In genomic region chrX:115579327-115579726, GRCh38 we compare ENCODE assay signal across 23 cellular contexts. TPM values are rescaled to one million over a fixed set of nuclear protein-coding genes. Genes with fewer than 3 reads are reported as not detected.
DNase-seq lines count a peak whose midpoint lies in the region; ATAC-seq, FAIRE-seq and TF ChIP-seq lines count a peak whose summit lies in the region.
"Had no signal": no experiment of that assay in that cellular context is flagged by ENCODE, and none has a peak within 500 bp of the region (broad histone marks: within the 10 kb centered on the region; RNA-seq: fewer than 3 reads in every experiment).

No MANE protein-coding gene starts in this region.

- intact Hi-C loops in pancreas (cut with DNase I) = no loop called here
- intact Hi-C loops in CD4-positive, alpha-beta memory T cell (cut with micrococcal nuclease) = no loop called here

- 91% methylated on average over 2 of the region's 2 CpGs for WGBS in A549 (ENCODE audit: missing lambda C conversion rate)
- WGBS in pancreas, 2 donors = 81 to 94% methylated on average over 2 of the region's 2 CpGs

- POLR2A ChIA-PET in A549 (lab: Yijun Ruan, JAX) = no interaction called here
- POLR2A ChIA-PET in CD4-positive, alpha-beta memory T cell (lab: Charles Lee; ENCODE audit: partially characterized antibody) = no interaction called here

- H3K4me3 ChIP-seq in A549 (no peak overlapping the region), BLaER1 (no peak overlapping the region), epithelial cell of esophagus (ENCODE audit: low read length) (no peak overlapping the region), pancreas (no peak overlapping the region), osteoblast (ENCODE audit: insufficient read depth, low read length) (no peak overlapping the region)
- H3K4me3 ChIP-seq in CD4-positive, alpha-beta memory T cell (ENCODE audit: low read length in 2 of 2) = no peak overlapping the region
- H3K4me3 ChIP-seq: HAP-1, MG63 had no signal

- FAIRE-seq in A549 (lab: Jason Lieb, UNC) (peak; percentile 18), pancreas (lab: Jason Lieb, UNC) (no peak)
- FAIRE-seq: GM19239 had no signal

- DNase-seq in A549 (ENCODE audit: low read depth in 1 of 2, low spot score in 1 of 2) = no peak
- DNase-seq in activated naive CD8-positive, alpha-beta T cell treated with anti-CD3 and anti-CD28 coated beads for 36 hours = peak; percentile 3
- DNase-seq in epithelial cell of esophagus (ENCODE audit: low read depth) = peak; percentile 45
- DNase-seq in pancreas = no peak
- no peak for DNase-seq in osteoblast (ENCODE audit: insufficient read length, low spot score, missing footprints)
- DNase-seq in CD4-positive, alpha-beta memory T cell = no peak
- no peak for DNase-seq in NCI-H2196 treated with DMSO at 0.1 percent for 48 hours (lab: John Stamatoyannopoulos, UW; ENCODE audit: unreplicated experiment)
- DNase-seq: COR-L47, DMS 273 treated with DMSO at 0.1 percent for 48 hours, DND-41, Karpas-422, MG63, NCI-H1048, NCI-H146, NCI-H2081 treated with DMSO at 0.1 percent for 48 hours, NCI-H748 treated with DMSO at 0.1 percent for 48 hours, RPMI8226, SIG-M5 had no signal

- H3K27ac Mint-ChIP-seq in activated naive CD8-positive, alpha-beta T cell treated with anti-CD3 and anti-CD28 coated beads for 36 hours = no peak overlapping the region
- peak overlapping the region in 1 of 7 donors; percentile 57 for H3K27ac Mint-ChIP-seq in CD4-positive, alpha-beta memory T cell
- H3K27ac Mint-ChIP-seq: IgD-negative memory B cell had no signal

- peaks cover 2% of the 10 kb centered on the region for H3K4me1 Mint-ChIP-seq in activated naive CD8-positive, alpha-beta T cell treated with anti-CD3 and anti-CD28 coated beads for 36 hours
- H3K4me1 Mint-ChIP-seq in CD4-positive, alpha-beta memory T cell = no peaks in the 10 kb centered on the region

- no peak for TF ChIP-seq RAD21 in A549 (conservative IDR thresholded peaks at IDR 0.05 in 1 of 2, IDR thresholded peaks at IDR 0.05 in 1 of 2)

- H3K9me3 Mint-ChIP-seq in activated naive CD8-positive, alpha-beta T cell treated with anti-CD3 and anti-CD28 coated beads for 36 hours = no peaks in the 10 kb centered on the region
- peaks cover 0 to 1% (median 0%) of the 10 kb centered on the region in 8 donors for H3K9me3 Mint-ChIP-seq in CD4-positive, alpha-beta memory T cell

- H3K9ac ChIP-seq in BLaER1 = no peak overlapping the region

- H3K36me3 Mint-ChIP-seq in activated naive CD8-positive, alpha-beta T cell treated with anti-CD3 and anti-CD28 coated beads for 36 hours = no peaks in the 10 kb centered on the region
- H3K36me3 Mint-ChIP-seq in CD4-positive, alpha-beta memory T cell = no peaks in the 10 kb centered on the region
- H3K36me3 Mint-ChIP-seq: IgD-negative memory B cell had no signal

- H3K4me1 ChIP-seq in A549 (peaks cover 46% of the 10 kb centered on the region), BLaER1 (peaks cover 42% of the 10 kb centered on the region), pancreas (peaks cover 0 to 4% (median 0%) of the 10 kb centered on the region in 3 donors), osteoblast (ENCODE audit: insufficient read depth, low read length) (peaks cover 32% of the 10 kb centered on the region)
- H3K4me1 ChIP-seq in CD4-positive, alpha-beta memory T cell (ENCODE audit: insufficient read depth, low read length) = no peaks in the 10 kb centered on the region

- H3K27me3 Mint-ChIP-seq in activated naive CD8-positive, alpha-beta T cell treated with anti-CD3 and anti-CD28 coated beads for 36 hours = no peaks in the 10 kb centered on the region
- no peaks in the 10 kb centered on the region for H3K27me3 Mint-ChIP-seq in CD4-positive, alpha-beta memory T cell

- H3K36me3 ChIP-seq in BLaER1 = peaks cover 29% of the 10 kb centered on the region; the same call in 1 of the 2 replicates
- no peaks in the 10 kb centered on the region for H3K36me3 ChIP-seq in pancreas
- peaks cover 13% of the 10 kb centered on the region for H3K36me3 ChIP-seq in osteoblast (ENCODE audit: insufficient read depth, low read length)
- no peaks in the 10 kb centered on the region for H3K36me3 ChIP-seq in CD4-positive, alpha-beta memory T cell (ENCODE audit: insufficient read depth, low read length)

- H4K20me1 ChIP-seq in BLaER1 (peaks cover 99% of the 10 kb centered on the region), osteoblast (ENCODE audit: insufficient read depth, low read length) (peaks cover 10% of the 10 kb centered on the region)

- CTCF ChIA-PET in A549 (lab: Yijun Ruan, JAX) = no interaction called here
- CTCF ChIA-PET in CD4-positive, alpha-beta memory T cell (lab: Charles Lee; ENCODE audit: partially characterized antibody) = no interaction called here

- H3K79me2 ChIP-seq in osteoblast (ENCODE audit: insufficient read depth, low read length) = peaks cover 90% of the 10 kb centered on the region

- no peak for TF ChIP-seq POLR2A in A549 (IDR thresholded peaks at IDR 0.05; ENCODE audit: low read length)

- H2AFZ ChIP-seq in osteoblast (ENCODE audit: low read length) = no peak overlapping the region

- no peak overlapping the region for H3K4me3 Mint-ChIP-seq in activated naive CD8-positive, alpha-beta T cell treated with anti-CD3 and anti-CD28 coated beads for 36 hours
- H3K4me3 Mint-ChIP-seq in CD4-positive, alpha-beta memory T cell = no peak overlapping the region
- H3K4me3 Mint-ChIP-seq: IgD-negative memory B cell had no signal

- no peak for TF ChIP-seq EP300 in A549 (IDR thresholded peaks at IDR 0.05)

- TF ChIP-seq CTCF in A549 (IDR thresholded peaks at IDR 0.05) (no peak), epithelial cell of esophagus (IDR thresholded peaks at IDR 0.05; ENCODE audit: insufficient read depth, low read depth, low read length, missing control alignments) (no peak), pancreas (IDR thresholded peaks at IDR 0.05) (no peak), osteoblast (IDR thresholded peaks at IDR 0.05; ENCODE audit: extremely low read depth, low read depth, low read length) (no peak)

- H3K27ac ChIP-seq in A549 = no peak overlapping the region
- no peak overlapping the region for H3K27ac ChIP-seq in BLaER1
- H3K27ac ChIP-seq in pancreas = no peak overlapping the region
- H3K27ac ChIP-seq in osteoblast (ENCODE audit: low read depth, low read length) = no peak overlapping the region
- H3K27ac ChIP-seq in CD4-positive, alpha-beta memory T cell (ENCODE audit: low read depth, low read length) = no peak overlapping the region

- H3K4me2 ChIP-seq in A549 (no peak overlapping the region), BLaER1 (0 out of 2 replicates have a peak overlapping the region, but pooled peaks have one; percentile 6), osteoblast (ENCODE audit: insufficient read depth, low read length) (no peak overlapping the region)

- ATAC-seq in A549 (no peak), pancreas (no peak)
- ATAC-seq: SK-N-SH treated with all-trans-retinoic acid at 6 μM for 48 hours had no signal

- H3K27me3 ChIP-seq in BLaER1 = peaks cover 70% of the 10 kb centered on the region
- no peaks in the 10 kb centered on the region for H3K27me3 ChIP-seq in pancreas
- H3K27me3 ChIP-seq in osteoblast (ENCODE audit: insufficient read depth, low read length) = peaks cover 19% of the 10 kb centered on the region
- H3K27me3 ChIP-seq in CD4-positive, alpha-beta memory T cell (ENCODE audit: insufficient read depth, low read length) = no peaks in the 10 kb centered on the region
- H3K27me3 ChIP-seq: MG63 had no signal

- no peaks in the 10 kb centered on the region for H3K9me3 ChIP-seq in A549
- H3K9me3 ChIP-seq in BLaER1 = no peaks in the 10 kb centered on the region
- no peaks in the 10 kb centered on the region for H3K9me3 ChIP-seq in pancreas
- H3K9me3 ChIP-seq in osteoblast (ENCODE audit: low read depth, low read length) = no peaks in the 10 kb centered on the region
- H3K9me3 ChIP-seq in CD4-positive, alpha-beta memory T cell (ENCODE audit: control insufficient read depth in 1 of 2, low read length in 2 of 2) = no peaks in the 10 kb centered on the region
- H3K9me3 ChIP-seq: HAP-1, MG63 had no signal

TF ChIP-seq in A549, 52 proteins besides CTCF, POLR2A, EP300 and RAD21:
- no peak for TF ChIP-seq RCOR1 (IDR thresholded peaks at IDR 0.05; ENCODE audit: low read depth, low read length)
- TF ChIP-seq HOXA7 (CRISPR knock-in tag; IDR thresholded peaks at IDR 0.05) = no peak
- TF ChIP-seq FOSL2 (IDR thresholded peaks at IDR 0.05) = no peak
- no peak for TF ChIP-seq FOSL2 (CRISPR knock-in tag; IDR thresholded peaks at IDR 0.05)
- no peak for TF ChIP-seq GATA3 (IDR thresholded peaks at IDR 0.05; ENCODE audit: borderline replicate concordance)
- no peak for TF ChIP-seq HDAC2 (IDR thresholded peaks at IDR 0.05)
- no peak for TF ChIP-seq USF2 (IDR thresholded peaks at IDR 0.05)
TF ChIP-seq in A549: peak in this region for 0.

RNA-seq across cellular contexts. Expression of gene PLS3, which starts 18.4 kb away (rescaled TPM):
- 411 and 437 TPM in 2 replicates for polyA plus RNA-seq in A549 (2011; rRNA removed)
- polyA plus RNA-seq in A549 (2012; cell fraction: cytosol; rRNA removed) = 92.7 and 94.3 TPM in 2 replicates
- polyA plus RNA-seq in A549 (2012; cell fraction: nucleus; rRNA removed) = 44.4 and 70.5 TPM in 2 replicates
- polyA plus RNA-seq in A549 (2017; fragmentation: RNase III; extraction: RNeasy Plus Mini Kit Qiagen cat#74134 plus additional on column Dnase treatment) = 303 to 305 TPM (median 303 TPM) in 3 replicates
- 75.5 and 78.3 TPM in 2 replicates for polyA minus RNA-seq in A549 (2011; rRNA and poly(A)+ RNA removed)
- 1 to 10 TPM; 1.6 to 2.6 TPM for total RNA-seq in activated naive CD8-positive, alpha-beta T cell treated with anti-CD3 and anti-CD28 coated beads for 36 hours
- total RNA-seq in pancreas = 10 to 100 TPM; 18.4 to 42.0 (median 23.2) TPM
- polyA plus RNA-seq in pancreas = 10 to 100 TPM; 11.4 to 25.7 TPM
- 324 and 358 TPM in 2 replicates for total RNA-seq in osteoblast
- under 1 TPM; 0.14 to 0.15 TPM for total RNA-seq in CD4-positive, alpha-beta memory T cell
- under 1 TPM in 1 of 2 donors, not detected in 1; 0.76 TPM for polyA plus RNA-seq in CD4-positive, alpha-beta memory T cell
- polyA plus RNA-seq: IgD-negative memory B cell had no signal

Comparison
In these comparisons a context has a peak if more than half of its experiments do, and no peak if none do; other contexts are left out.
1. DNase-seq: peak in activated naive CD8-positive, alpha-beta T cell treated with anti-CD3 and anti-CD28 coated beads for 36 hours (single experiment) and epithelial cell of esophagus (single experiment); none in A549 (0 of 2), pancreas (0 of 6), osteoblast (single experiment), CD4-positive, alpha-beta memory T cell (0 of 5) and NCI-H2196 treated with DMSO at 0.1 percent for 48 hours (single experiment).